In genomic region chr6:92538296-92538695, GRCh38 we compare ENCODE assay signal across 23 cellular contexts.
A peak's percentile ranks its signal among the peaks of the same experiment; 100 is the strongest.
DNase-seq lines count a peak whose midpoint lies in the region; FAIRE-seq and TF ChIP-seq lines count a peak whose summit lies in the region.
"Had no signal": no experiment of that assay in that cellular context is flagged by ENCODE, and none has a peak within 500 bp of the region (broad histone marks: within the 10 kb centered on the region; RNA-seq: fewer than 3 reads in every experiment).

No MANE protein-coding gene starts in this region.

- peak; percentile 90 for FAIRE-seq in endometrium (lab: Jason Lieb, UNC)
- FAIRE-seq: HepG2 had no signal

- DNase-seq in AG10803 (ENCODE audit: low read depth) (peak; percentile 36), NCI-H69 (lab: John Stamatoyannopoulos, UW) (peak; percentile 40), kidney tubule cell (ENCODE audit: low spot score) (peak; percentile 76), AG20443 (ENCODE audit: low spot score) (no peak), substantia nigra (lab: John Stamatoyannopoulos, UW) (no peak), GDM1 (lab: John Stamatoyannopoulos, UW) (no peak), NCI-H2227 treated with DMSO at 0.1 percent for 48 hours (lab: John Stamatoyannopoulos, UW) (no peak)
- DNase-seq: activated CD4-positive, alpha-beta T cell treated with anti-CD3 and anti-CD28 coated beads for 1 hour; activated naive CD4-positive, alpha-beta T cell treated with Interleukin-2 at 50 U/mL for 16 hours; activated T-cell treated with anti-CD3 and anti-CD28 coated beads, Interleukin-2, amount 50 U/mL, for 1 hour; amygdala; C1 segment of cervical spinal cord; heart left ventricle; left lung; midbrain; nephron progenitor cell; posterior cingulate gyrus; Right ventricle myocardium superior; T-cell had no signal

- no peak overlapping the region for H3K4me3 ChIP-seq in AG10803 (ENCODE audit: low read length)
- H3K4me3 ChIP-seq: GM23338, heart left ventricle, left lung, suprapubic skin had no signal

- no peak for TF ChIP-seq CTCF in AG10803 (conservative IDR thresholded peaks at IDR 0.05; ENCODE audit: low read length)

- no peak overlapping the region for H3K27ac ChIP-seq in substantia nigra (ENCODE audit: low read depth, low read length, poor library complexity, severe bottlenecking)
- H3K27ac ChIP-seq: heart left ventricle, left lung, suprapubic skin had no signal

Comparison
In these comparisons a context has a peak if more than half of its experiments do, and no peak if none do; other contexts are left out.
1. DNase-seq: peak in AG10803 (single experiment), NCI-H69 (single experiment) and kidney tubule cell (single experiment); none in AG20443 (single experiment), substantia nigra (0 of 49), GDM1 (single experiment) and NCI-H2227 treated with DMSO at 0.1 percent for 48 hours (single experiment).